Comparison of ENCODE assay signal across 1 cellular context in genomic region chr3:56980283-56980682, GRCh38.
TF ChIP-seq lines count a peak whose summit lies in the region.

No MANE protein-coding gene starts in this region.

TF ChIP-seq in GM23338, 12 proteins besides CTCF, POLR2A, EP300 and RAD21 (continued from another document):
- no peak for TF ChIP-seq ZNF462 (CRISPR knock-in tag; IDR thresholded peaks at IDR 0.05)
- no peak for TF ChIP-seq NANOG (IDR thresholded peaks at IDR 0.05; ENCODE audit: borderline replicate concordance)
- TF ChIP-seq ZNF331 (CRISPR knock-in tag; IDR thresholded peaks at IDR 0.05; ENCODE audit: low read depth): no peak
- no peak for TF ChIP-seq REST (IDR thresholded peaks at IDR 0.05; ENCODE audit: unreplicated experiment)
- no peak for TF ChIP-seq CREB1 (CRISPR knock-in tag; IDR thresholded peaks at IDR 0.05; ENCODE audit: low read depth)
- TF ChIP-seq STAT1 (IDR thresholded peaks at IDR 0.05; ENCODE audit: unreplicated experiment): no peak
- TF ChIP-seq EZH2phosphoT487 (IDR thresholded peaks at IDR 0.05; ENCODE audit: unreplicated experiment): no peak
- no peak for TF ChIP-seq JUNB (IDR thresholded peaks at IDR 0.05; ENCODE audit: unreplicated experiment)
- TF ChIP-seq ETS1 (IDR thresholded peaks at IDR 0.05): no peak
- no peak for TF ChIP-seq EZH2 (IDR thresholded peaks at IDR 0.05; ENCODE audit: low read depth, unreplicated experiment)
